ENCODE assay signal across 8 cellular contexts in genomic region chr17:48578616-48579560, GRCh38. TPM values are rescaled to one million over a fixed set of nuclear protein-coding genes. Genes with fewer than 3 reads are reported as not detected.
A peak's percentile ranks its signal among the peaks of the same experiment; 100 is the strongest.
DNase-seq lines count a peak whose midpoint lies in the region.

No MANE protein-coding gene starts in this region.

- no peaks in the 10 kb centered on the region for H3K9me3 Mint-ChIP-seq in dendritic cell treated with granulocyte-macrophage colony-stimulating factor and Interleukin-4, amounts not matched to agents 40 ng/mL and 50 ng/mL, for 4 days

- H3K23ac ChIP-seq in neuronal stem cell (ENCODE audit: low read depth, low read length, poor library complexity), result peak overlapping the region; percentile 49

- no peak overlapping the region for H3K27ac ChIP-seq in neuronal stem cell (replicated peaks; ENCODE audit: low read length)
- H3K27ac ChIP-seq in substantia nigra (ENCODE audit: low read depth, low read length, poor library complexity, severe bottlenecking), result no peak overlapping the region

- no peak overlapping the region for H3K4me2 ChIP-seq in neuronal stem cell (ENCODE audit: insufficient read depth, low read length, poor library complexity, severe bottlenecking)

- peak overlapping the region; percentile 85 for H2AFZ ChIP-seq in neuronal stem cell (ENCODE audit: low read length)

- H3K9me3 ChIP-seq in neuronal stem cell (replicated peaks in 1 of 2; ENCODE audit: control insufficient read depth in 2 of 2, insufficient read depth in 1 of 2, low read depth in 1 of 2, low read length in 2 of 2), result peaks cover 0 to 2% of the 10 kb centered on the region in 2 donors

- no peaks in the 10 kb centered on the region for H3K36me3 Mint-ChIP-seq in dendritic cell treated with granulocyte-macrophage colony-stimulating factor and Interleukin-4, amounts not matched to agents 40 ng/mL and 50 ng/mL, for 4 days (ENCODE audit: low read depth)

- WGBS in neuronal stem cell (ENCODE audit: extremely low coverage in 2 of 2, insufficient read length in 2 of 2, insufficient replicate concordance in 1 of 2), 2 donors, result no CpG with 5 or more reads among the region's 46 CpGs

- no peak overlapping the region for H4K8ac ChIP-seq in neuronal stem cell (ENCODE audit: low read depth, low read length)

- intact Hi-C loops in dendritic cell treated with granulocyte-macrophage colony-stimulating factor and Interleukin-4, amounts not matched to agents 40 ng/mL and 50 ng/mL, for 4 days (cut with micrococcal nuclease), result no loop called here

- H3K36me3 ChIP-seq in neuronal stem cell (replicated peaks in 1 of 2; ENCODE audit: control insufficient read depth in 2 of 2, insufficient read depth in 2 of 2, low read length in 2 of 2), result no peaks in the 10 kb centered on the region

- peak overlapping the region; percentile 86 for H3K4me3 ChIP-seq in Jurkat, Clone E6-1 (ENCODE audit: low read length)
- H3K4me3 ChIP-seq in neuronal stem cell (ENCODE audit: low read length in 2 of 2), result peak overlapping the region; percentile 17 to 33

- no peak overlapping the region for H3K18ac ChIP-seq in neuronal stem cell (ENCODE audit: low read length)

- no peak overlapping the region for H2BK120ac ChIP-seq in neuronal stem cell (ENCODE audit: low read depth, low read length)

- H3K79me1 ChIP-seq in neuronal stem cell (ENCODE audit: low read depth, low read length), result peaks cover 1% of the 10 kb centered on the region

- H2BK12ac ChIP-seq in neuronal stem cell (ENCODE audit: low read length), result no peak overlapping the region

- no peak overlapping the region for H3K14ac ChIP-seq in neuronal stem cell (ENCODE audit: low read length)

- no peak overlapping the region for H4K91ac ChIP-seq in neuronal stem cell (ENCODE audit: low read depth, low read length, poor library complexity)

- H3K27ac Mint-ChIP-seq in dendritic cell treated with granulocyte-macrophage colony-stimulating factor and Interleukin-4, amounts not matched to agents 40 ng/mL and 50 ng/mL, for 4 days, result peak overlapping the region; percentile 60

- peaks cover 75 to 98% (median 97%) of the 10 kb centered on the region in 3 experiments for H3K27me3 ChIP-seq in neuronal stem cell (ENCODE audit: control insufficient read depth in 3 of 3, insufficient read depth in 3 of 3, low read depth in 1 of 3, low read length in 3 of 3)

- H2AK5ac ChIP-seq in neuronal stem cell (ENCODE audit: low read depth, low read length), result no peak overlapping the region

- DNase-seq in activated CD4-positive, alpha-beta T cell treated with anti-CD3 and anti-CD28 coated beads for 48 hours, result peak; percentile 33
- DNase-seq in activated CD4-positive, alpha-beta T cell treated with anti-CD3 and anti-CD28 coated beads, Interleukin-2, amount 50 U/mL, for 4 hours, result no peak
- no peak for DNase-seq in Jurkat, Clone E6-1 (ENCODE audit: low read depth, low spot score)
- DNase-seq in neuronal stem cell (ENCODE audit: low spot score) (no peak), UCSD-AML1 (lab: John Stamatoyannopoulos, UW; ENCODE audit: unreplicated experiment) (no peak), substantia nigra (lab: John Stamatoyannopoulos, UW) (no peak), GM19240 (ENCODE audit: insufficient read length, low spot score) (no peak)

- H3K4me3 Mint-ChIP-seq in dendritic cell treated with granulocyte-macrophage colony-stimulating factor and Interleukin-4, amounts not matched to agents 40 ng/mL and 50 ng/mL, for 4 days, result peak overlapping the region; percentile 68

- no peak overlapping the region for H2BK15ac ChIP-seq in neuronal stem cell (ENCODE audit: low read length)

- peaks cover 56% of the 10 kb centered on the region for H3K4me1 Mint-ChIP-seq in dendritic cell treated with granulocyte-macrophage colony-stimulating factor and Interleukin-4, amounts not matched to agents 40 ng/mL and 50 ng/mL, for 4 days (ENCODE audit: low read depth)

- H3K27me3 Mint-ChIP-seq in dendritic cell treated with granulocyte-macrophage colony-stimulating factor and Interleukin-4, amounts not matched to agents 40 ng/mL and 50 ng/mL, for 4 days, result peaks cover 93% of the 10 kb centered on the region

- H3K4me1 ChIP-seq in neuronal stem cell (ENCODE audit: control insufficient read depth in 2 of 2, insufficient read depth in 1 of 2, low read depth in 1 of 2, low read length in 2 of 2), result no peaks in the 10 kb centered on the region

- H3K9ac ChIP-seq in neuronal stem cell (ENCODE audit: low read depth, low read length, poor library complexity), result no peak overlapping the region

- H2BK5ac ChIP-seq in neuronal stem cell (ENCODE audit: low read length), result no peak overlapping the region

- no peak overlapping the region for H3K4ac ChIP-seq in neuronal stem cell (ENCODE audit: low read length)

RNA-seq across cellular contexts. Expression of gene HOXB4, which starts 0.7 kb away (rescaled TPM):
- polyA plus RNA-seq in Jurkat, Clone E6-1 (2012; ENCODE audit: insufficient read depth, insufficient read length), result 8.6 TPM
- not detected for polyA plus RNA-seq in neuronal stem cell (2013, experiment 1 of 2)
- polyA plus RNA-seq in neuronal stem cell (2013, experiment 2 of 2), result not detected

RNA-seq across cellular contexts. Expression of gene HOXB3, which starts 11.2 kb away (rescaled TPM):
- 13.5 TPM for polyA plus RNA-seq in Jurkat, Clone E6-1 (2012; ENCODE audit: insufficient read depth, insufficient read length)
- not detected for polyA plus RNA-seq in neuronal stem cell (2013, experiment 1 of 2)
- polyA plus RNA-seq in neuronal stem cell (2013, experiment 2 of 2), result not detected

RNA-seq across cellular contexts. Expression of gene HOXB5, which starts 14.7 kb away (rescaled TPM):
- polyA plus RNA-seq in Jurkat, Clone E6-1 (2012; ENCODE audit: insufficient read depth, insufficient read length), result not detected
- not detected for polyA plus RNA-seq in neuronal stem cell (2013, experiment 1 of 2)
- polyA plus RNA-seq in neuronal stem cell (2013, experiment 2 of 2), result not detected

RNA-seq across cellular contexts. Expression of gene HOXB6, which starts 25.9 kb away (rescaled TPM):
- not detected for polyA plus RNA-seq in Jurkat, Clone E6-1 (2012; ENCODE audit: insufficient read depth, insufficient read length)
- polyA plus RNA-seq in neuronal stem cell (2013, experiment 1 of 2), result not detected
- not detected for polyA plus RNA-seq in neuronal stem cell (2013, experiment 2 of 2)

RNA-seq across cellular contexts. Expression of gene HOXB7, which starts 31.9 kb away (rescaled TPM):
- polyA plus RNA-seq in Jurkat, Clone E6-1 (2012; ENCODE audit: insufficient read depth, insufficient read length), result 19.8 TPM
- not detected for polyA plus RNA-seq in neuronal stem cell (2013, experiment 1 of 2)
- polyA plus RNA-seq in neuronal stem cell (2013, experiment 2 of 2), result not detected
